Comparison of ENCODE assay signal across 20 cellular contexts in genomic region chr1:232529747-232530146, GRCh38.
A peak's percentile ranks its signal among the peaks of the same experiment; 100 is the strongest.
DNase-seq lines count a peak whose midpoint lies in the region; ATAC-seq and TF ChIP-seq lines count a peak whose summit lies in the region.
"Had no signal": no experiment of that assay in that cellular context is flagged by ENCODE, and none has a peak within 500 bp of the region (broad histone marks: within the 10 kb centered on the region; RNA-seq: fewer than 3 reads in every experiment).

No MANE protein-coding gene starts in this region.

- no peak overlapping the region for H2BK15ac ChIP-seq in IMR-90 (ENCODE audit: low read depth, low read length)

- H4K91ac ChIP-seq in IMR-90 (ENCODE audit: insufficient read depth, low read depth, low read length), result no peak overlapping the region

- no peak overlapping the region for H2BK5ac ChIP-seq in IMR-90 (ENCODE audit: low read depth, low read length, poor library complexity, severe bottlenecking)

- H2AFZ ChIP-seq in IMR-90 (replicated peaks; ENCODE audit: low read length, poor library complexity), result no peak overlapping the region
- H2AFZ ChIP-seq: parathyroid adenoma had no signal

- H2AK5ac ChIP-seq in IMR-90 (ENCODE audit: low read depth, low read length), result no peak overlapping the region

- no peak overlapping the region for H3K4me2 ChIP-seq in IMR-90 (ENCODE audit: low read depth, low read length)

- H4K5ac ChIP-seq in IMR-90 (ENCODE audit: low read depth, low read length), result no peak overlapping the region

- H3K27me3 ChIP-seq in IMR-90 (ENCODE audit: control insufficient read depth, insufficient read depth, low read length), result no peaks in the 10 kb centered on the region
- H3K27me3 ChIP-seq: tibial artery had no signal

- no peaks in the 10 kb centered on the region for H3K9me3 ChIP-seq in IMR-90 (ENCODE audit: control insufficient read depth, insufficient read depth, low read length)
- H3K9me3 ChIP-seq: tibial artery had no signal

- peaks cover 0 to 15% of the 10 kb centered on the region in 2 experiments; a peak in 2 of 4 replicates for H3K79me1 ChIP-seq in IMR-90 (ENCODE audit: low read depth in 1 of 2, low read length in 2 of 2)

- no peak overlapping the region for H3K4ac ChIP-seq in IMR-90 (ENCODE audit: low read depth, low read length)

- no peak for TF ChIP-seq POLR2A in IMR-90 (IDR thresholded peaks at IDR 0.05; ENCODE audit: low read depth, low read length)

- no peak overlapping the region for H3K4me3 ChIP-seq in IMR-90 (ENCODE audit: insufficient read depth, low read depth, low read length)
- H3K4me3 ChIP-seq: coronary artery, K562, SK-N-MC, tibial artery had no signal

- no peak overlapping the region for H2BK120ac ChIP-seq in IMR-90 (ENCODE audit: low read depth, low read length)

- BruUV-seq in IMR-90 (replicated peaks; lab: Mats Ljungman, UMichigan), result no TSS peak

- H3K56ac ChIP-seq in IMR-90 (ENCODE audit: extremely low read depth, insufficient read depth, low read length), result no peak overlapping the region

- no peak overlapping the region for H4K8ac ChIP-seq in IMR-90 (ENCODE audit: low read depth in 2 of 2, low read length in 2 of 2)

- dilution Hi-C loops in IMR-90 (cut with HindIII; ENCODE audit: low sequenced_read_pairs, unreplicated experiment), result no loop called here

- H3K23ac ChIP-seq in IMR-90 (ENCODE audit: low read depth, low read length), result no peak overlapping the region

- no CpG with 5 or more reads among the region's 2 CpGs for WGBS in IMR-90 (ENCODE audit: extremely low coverage in 2 of 2, insufficient read length in 1 of 2), 2 experiments

- CTCF ChIA-PET in IMR-90 (lab: Yijun Ruan, JAX), result interaction anchor here (0.6 kb wide), 1 partner anchor 46 kb away, joined by 3 read pairs; no protein-coding TSS in a partner anchor
- CTCF ChIA-PET in RWPE1 (lab: Yijun Ruan, JAX), result interaction anchor here (0.7 to 0.9 kb wide), 3 partner anchors 65 to 98 kb away, joined by 3 read pairs; no protein-coding TSS in a partner anchor

- ATAC-seq in IMR-90 (ENCODE audit: low read depth), result no peak
- ATAC-seq: activated CD4-positive, CD25-positive, alpha-beta regulatory T cell treated with anti-CD3 and anti-CD28 coated beads, Interleukin-2, amount 50 U/mL, for 24 hours; activated naive CD4-positive, alpha-beta T cell treated with anti-CD3 and anti-CD28 coated beads, Interleukin-2, amount 50 U/mL, for 72 hours; K562; naive thymus-derived CD8-positive, alpha-beta T cell; stimulated activated naive CD8-positive, alpha-beta T cell treated with anti-CD3 and anti-CD28 coated beads, Interleukin-15, Interleukin-2, amounts not matched to agents 100 U/mL and 50 U/mL, for 24 hours had no signal

- no peak for TF ChIP-seq CTCF in IMR-90 (conservative IDR thresholded peaks at IDR 0.05; ENCODE audit: low read depth, low read length)
- TF ChIP-seq CTCF in RWPE1 (conservative IDR thresholded peaks at IDR 0.05; ENCODE audit: low read depth), result no peak

- no peaks in the 10 kb centered on the region for H4K20me1 ChIP-seq in IMR-90 (ENCODE audit: insufficient read depth, low read length)

- H3K36me3 ChIP-seq in IMR-90 (ENCODE audit: control insufficient read depth, insufficient read depth, low read length), result no peaks in the 10 kb centered on the region
- H3K36me3 ChIP-seq: tibial artery had no signal

- no peak overlapping the region for H3K18ac ChIP-seq in IMR-90 (ENCODE audit: low read depth, low read length)

- DNase-seq in IMR-90 (peak; percentile 43), RWPE1 (ENCODE audit: low spot score) (peak; percentile 91), fibroblast of gingiva (ENCODE audit: low read depth) (peak; percentile 20), renal cortical epithelial cell (ENCODE audit: low read depth) (peak; percentile 92), hepatic stellate cell (ENCODE audit: low spot score) (no peak), inferior parietal cortex (ENCODE audit: extremely low spot score) (no peak), NCI-H2081 (lab: John Stamatoyannopoulos, UW) (no peak)
- DNase-seq: NCI-H187 treated with DMSO at 0.1 percent for 48 hours; NCI-H774; stimulated activated naive CD8-positive, alpha-beta T cell treated with anti-CD3 and anti-CD28 coated beads, Interleukin-15, Interleukin-2, amounts not matched to agents 100 U/mL and 50 U/mL, for 24 hours; T1000; tibial artery had no signal

- H3K27ac ChIP-seq in IMR-90 (ENCODE audit: insufficient read depth, low read length) (no peak overlapping the region), RWPE1 (no peak overlapping the region)
- H3K27ac ChIP-seq: coronary artery, HL-60, parathyroid adenoma, SK-N-MC, tibial artery had no signal

- no peak overlapping the region for H2AK9ac ChIP-seq in IMR-90 (replicated peaks; ENCODE audit: low read depth, low read length, poor library complexity)

- H3K9ac ChIP-seq in IMR-90 (ENCODE audit: low read depth, low read length), result no peak overlapping the region
- H3K9ac ChIP-seq: parathyroid adenoma had no signal

- POLR2A ChIA-PET in IMR-90 (lab: Charles Lee; ENCODE audit: unreplicated experiment) (no interaction called here), RWPE1 (lab: Yijun Ruan, JAX; ENCODE audit: low non-redundant PET) (no interaction called here)

- TF ChIP-seq RAD21 in IMR-90 (IDR thresholded peaks at IDR 0.05; ENCODE audit: low read length), result no peak

- intact Hi-C loops in IMR-90 (cut with micrococcal nuclease), result no loop called here

- peaks cover 2% of the 10 kb centered on the region; the same call in 1 of the 2 replicates for H3K4me1 ChIP-seq in IMR-90 (ENCODE audit: control insufficient read depth, insufficient read depth, low read length)

- no peak overlapping the region for H3K14ac ChIP-seq in IMR-90 (replicated peaks; ENCODE audit: low read depth, low read length)

- no peak overlapping the region for H2BK20ac ChIP-seq in IMR-90 (ENCODE audit: low read depth, low read length)

- in situ Hi-C loops in IMR-90 (cut with MboI; ENCODE audit: low sequenced_read_pairs), result no loop called here

- H3K9me1 ChIP-seq in IMR-90 (ENCODE audit: insufficient read depth, low read length), result no peaks in the 10 kb centered on the region; the same call in 1 of the 2 replicates

TF ChIP-seq in IMR-90, 13 proteins besides CTCF, POLR2A, EP300 and RAD21:
- TF ChIP-seq USF2 (IDR thresholded peaks at IDR 0.05; ENCODE audit: low read depth, low read length) (no peak), ELK1 (IDR thresholded peaks at IDR 0.05; ENCODE audit: borderline replicate concordance, low read depth, low read length) (no peak), MAZ (IDR thresholded peaks at IDR 0.05; ENCODE audit: borderline replicate concordance, low read depth, low read length) (no peak), RCOR1 (IDR thresholded peaks at IDR 0.05; ENCODE audit: insufficient replicate concordance, low read length) (no peak)

Comparison
In these comparisons a context has a peak if more than half of its experiments do, and no peak if none do; other contexts are left out.
1. DNase-seq: peak in IMR-90 (single experiment), RWPE1 (single experiment), fibroblast of gingiva (single experiment) and renal cortical epithelial cell (single experiment); none in hepatic stellate cell (single experiment), inferior parietal cortex (single experiment) and NCI-H2081 (0 of 2).